Comparison of ENCODE assay signal across 11 cellular contexts in genomic region chr10:117547301-117548153, GRCh38. TPM values are rescaled to one million over a fixed set of nuclear protein-coding genes. Genes with fewer than 3 reads are reported as not detected.
A peak's percentile ranks its signal among the peaks of the same experiment; 100 is the strongest.
DNase-seq lines count a peak whose midpoint lies in the region; ATAC-seq and TF ChIP-seq lines count a peak whose summit lies in the region.
"Had no signal": no experiment of that assay in that cellular context is flagged by ENCODE, and none has a peak within 500 bp of the region (broad histone marks: within the 10 kb centered on the region; RNA-seq: fewer than 3 reads in every experiment).

No MANE protein-coding gene starts in this region.

- H3K27me3 Mint-ChIP-seq in GM23338 (ENCODE audit: insufficient read depth, low read depth, poor library complexity): peaks cover 97% of the 10 kb centered on the region
- H3K27me3 Mint-ChIP-seq in progenitor cell of endocrine pancreas: peaks cover 93% of the 10 kb centered on the region

- no peaks in the 10 kb centered on the region for H3K36me3 ChIP-seq in GM23338 (ENCODE audit: insufficient read depth)
- H3K36me3 ChIP-seq in suprapubic skin: no peaks in the 10 kb centered on the region

- POLR2A ChIA-PET in HEK293T (lab: Yijun Ruan, JAX): no interaction called here

- H3K4me2 ChIP-seq in GM23338: peak overlapping the region; percentile 94

- TF ChIP-seq CTCF in GM23338 (conservative IDR thresholded peaks at IDR 0.05; ENCODE audit: low read depth in 2 of 2) (no peak), suprapubic skin (IDR thresholded peaks at IDR 0.05) (no peak), progenitor cell of endocrine pancreas (IDR thresholded peaks at IDR 0.05; ENCODE audit: unreplicated experiment) (no peak)

- H3K9me3 Mint-ChIP-seq in GM23338 (no peaks in the 10 kb centered on the region; the same call in 2 of the 3 replicates), progenitor cell of endocrine pancreas (ENCODE audit: low read depth) (no peaks in the 10 kb centered on the region)

- peaks cover 27% of the 10 kb centered on the region for H4K20me1 ChIP-seq in GM23338 (replicated peaks; ENCODE audit: insufficient read depth)

- 44% methylated on average over 22 of the region's 22 CpGs for WGBS in suprapubic skin

- H3F3A ChIP-seq in GM23338 (replicated peaks; ENCODE audit: low read depth): 0 out of 2 replicates have a peak, but pooled peaks cover 3% of the 10 kb centered on the region

- H3K4me1 ChIP-seq in GM23338 (ENCODE audit: insufficient read depth) (peaks cover 58% of the 10 kb centered on the region), suprapubic skin (peaks cover 51% of the 10 kb centered on the region)

- H3K36me3 Mint-ChIP-seq in GM23338 (ENCODE audit: low read depth): no peaks in the 10 kb centered on the region; the same call in 1 of the 3 replicates
- no peaks in the 10 kb centered on the region for H3K36me3 Mint-ChIP-seq in progenitor cell of endocrine pancreas (ENCODE audit: insufficient read depth)

- no peak for TF ChIP-seq POLR2A in suprapubic skin (IDR thresholded peaks at IDR 0.05)

- no peak overlapping the region for H2AFZ ChIP-seq in GM23338

- H3K4me1 Mint-ChIP-seq in GM23338 (peaks cover 54% of the 10 kb centered on the region), progenitor cell of endocrine pancreas (ENCODE audit: low read depth) (peaks cover 18% of the 10 kb centered on the region)

- H3K9me2 ChIP-seq in GM23338 (ENCODE audit: insufficient read depth): no peaks in the 10 kb centered on the region

- TF ChIP-seq EP300 in suprapubic skin (IDR thresholded peaks at IDR 0.05): no peak

- peak overlapping the region; percentile 32 for H3K4me3 ChIP-seq in GM23338
- peak overlapping the region; percentile 81 for H3K4me3 ChIP-seq in suprapubic skin

- peak; percentile 2 for ATAC-seq in GM23338
- no peak for ATAC-seq in HG03442 (IDR thresholded peaks at IDR 0.05; ENCODE audit: unreplicated experiment)

- no peaks in the 10 kb centered on the region for H3K9me3 ChIP-seq in suprapubic skin

- H3K4me3 Mint-ChIP-seq in GM23338 (peak overlapping the region; percentile 48), progenitor cell of endocrine pancreas (ENCODE audit: low read depth) (no peak overlapping the region)

- no peak overlapping the region for H3K27ac Mint-ChIP-seq in GM23338
- no peak overlapping the region for H3K27ac Mint-ChIP-seq in progenitor cell of endocrine pancreas

- H3K27me3 ChIP-seq in GM23338 (ENCODE audit: insufficient read depth) (peaks cover 100% of the 10 kb centered on the region), suprapubic skin (peaks cover 71% of the 10 kb centered on the region)

- CTCF ChIA-PET in HEK293T (lab: Yijun Ruan, JAX): no interaction called here

- no peaks in the 10 kb centered on the region for H3K79me2 ChIP-seq in GM23338 (replicated peaks; ENCODE audit: insufficient read depth)

- H3K27ac ChIP-seq in GM23338 (ENCODE audit: low read depth): no peak overlapping the region
- peak overlapping the region; percentile 16 for H3K27ac ChIP-seq in angular gyrus (ENCODE audit: low read depth, low read length)
- peak overlapping the region; percentile 91 for H3K27ac ChIP-seq in suprapubic skin

- DNase-seq in GM23338 (ENCODE audit: low spot score) (peak; percentile 61), left kidney (ENCODE audit: low read depth, low spot score) (peak; percentile 48), suprapubic skin (ENCODE audit: low spot score in 2 of 2) (peak in 1 of 2 donors; percentile 59), progenitor cell of endocrine pancreas (ENCODE audit: low spot score, unreplicated experiment) (no peak), HEK293T (ENCODE audit: extremely low spot score) (no peak)
- DNase-seq: activated CD4-positive, CD25-positive, alpha-beta regulatory T cell treated with anti-CD3 and anti-CD28 coated beads, Interleukin-2, amount 50 U/mL, for 72 hours; hypothalamus; stimulated activated CD4-positive, alpha-beta T cell treated with anti-CD3 and anti-CD28 coated beads, Interleukin-4, amount 100 ng/mL, for 4 hours had no signal

TF ChIP-seq in GM23338, 12 proteins besides CTCF, POLR2A, EP300 and RAD21:
- TF ChIP-seq ZNF331 (CRISPR knock-in tag; IDR thresholded peaks at IDR 0.05; ENCODE audit: low read depth) (no peak), STAT1 (IDR thresholded peaks at IDR 0.05; ENCODE audit: unreplicated experiment) (no peak), CREB1 (CRISPR knock-in tag; IDR thresholded peaks at IDR 0.05; ENCODE audit: low read depth) (no peak), EZH2 (IDR thresholded peaks at IDR 0.05; ENCODE audit: low read depth, unreplicated experiment) (peak; percentile 77)

TF ChIP-seq in HEK293T, 16 proteins besides CTCF, POLR2A, EP300 and RAD21:
- TF ChIP-seq TARDBP (IDR thresholded peaks at IDR 0.05) (no peak), BHLHE40 (IDR thresholded peaks at IDR 0.05; ENCODE audit: borderline replicate concordance) (no peak), FOXK2 (IDR thresholded peaks at IDR 0.05) (no peak), PKNOX1 (IDR thresholded peaks at IDR 0.05) (no peak), FOXM1 (IDR thresholded peaks at IDR 0.05; ENCODE audit: borderline replicate concordance) (no peak), ARNT (IDR thresholded peaks at IDR 0.05) (no peak), ZNF384 (IDR thresholded peaks at IDR 0.05) (no peak), CTBP1 (IDR thresholded peaks at IDR 0.05; ENCODE audit: borderline replicate concordance) (no peak), NFRKB (IDR thresholded peaks at IDR 0.05) (no peak)

RNA-seq across cellular contexts. Expression of gene EMX2, which starts 5.0 kb away (rescaled TPM):
- not detected in 2 replicates for total RNA-seq in GM23338 (2014; rRNA removed; shearing (Covaris generic))
- not detected in 2 replicates for polyA plus RNA-seq in GM23338 (2016; fragmentation: Nextera tagmentation; extraction: Ambion mirVana)
- total RNA-seq in suprapubic skin: 1 to 10 TPM; 2.0 to 9.7 (median 2.5) TPM
- total RNA-seq in progenitor cell of endocrine pancreas: 0.89 TPM in 1 of 2 replicates, not detected in the other
- total RNA-seq: OCI-LY7 had no signal

Comparison
In these comparisons a context has a peak if more than half of its experiments do, and no peak if none do; other contexts are left out.
1. DNase-seq: peak in GM23338 (single experiment) and left kidney (single experiment); none in progenitor cell of endocrine pancreas (single experiment) and HEK293T (single experiment).